Comparison of ENCODE assay signal across 1 cellular context in genomic region chr6:116492331-116493067, GRCh38.
TF ChIP-seq lines count a peak whose summit lies in the region.

No MANE protein-coding gene starts in this region.

TF ChIP-seq in K562, 482 proteins besides CTCF, POLR2A, EP300 and RAD21 (continued from another document and continues in another):
- TF ChIP-seq UBTF (IDR thresholded peaks at IDR 0.05; ENCODE audit: borderline replicate concordance in 1 of 2, low read depth in 2 of 2, low read length in 2 of 2) (no peak), NRF1 (conservative IDR thresholded peaks at IDR 0.05 in 1 of 2, IDR thresholded peaks at IDR 0.05 in 1 of 2) (no peak), ESRRA (IDR thresholded peaks at IDR 0.05; ENCODE audit: borderline replicate concordance, low read depth) (no peak), NFE2L1 (tag; IDR thresholded peaks at IDR 0.05; ENCODE audit: borderline replicate concordance, low read depth) (no peak), SIX5 (IDR thresholded peaks at IDR 0.05; ENCODE audit: borderline replicate concordance in 1 of 2, insufficient read depth in 1 of 2, low read depth in 1 of 2, low read length in 2 of 2) (no peak), MTA2 (IDR thresholded peaks at IDR 0.05; ENCODE audit: low read depth) (peak; percentile 75), DDX20 (tag; IDR thresholded peaks at IDR 0.05; ENCODE audit: low read depth) (no peak), SIN3A (IDR thresholded peaks at IDR 0.05; ENCODE audit: borderline replicate concordance in 2 of 2, control insufficient read depth in 1 of 2, low read depth in 2 of 2, low read length in 2 of 2) (no peak), PHF21A (IDR thresholded peaks at IDR 0.05; ENCODE audit: borderline replicate concordance, low read depth) (peak; percentile 52; the same call in 1 of the 2 replicates), TBL1XR1 (IDR thresholded peaks at IDR 0.05; ENCODE audit: low read length in 2 of 2) (no peak), CEBPZ (IDR thresholded peaks at IDR 0.05; ENCODE audit: borderline replicate concordance, low read depth, low read length) (no peak), SMARCB1 (IDR thresholded peaks at IDR 0.05; ENCODE audit: insufficient read length, low read depth) (no peak), NUFIP1 (IDR thresholded peaks at IDR 0.05; ENCODE audit: partially characterized antibody) (no peak), ADNP (tag; IDR thresholded peaks at IDR 0.05) (no peak), ZNF41 (CRISPR knock-in tag; conservative IDR thresholded peaks at IDR 0.05) (no peak), TOE1 (IDR thresholded peaks at IDR 0.05; ENCODE audit: borderline replicate concordance) (no peak), TOE1 (CRISPR knock-in tag; IDR thresholded peaks at IDR 0.05; ENCODE audit: borderline replicate concordance, low read depth) (no peak), ZNF253 (CRISPR knock-in tag; conservative IDR thresholded peaks at IDR 0.05) (no peak), BCOR (IDR thresholded peaks at IDR 0.05) (no peak), RREB1 (CRISPR knock-in tag; IDR thresholded peaks at IDR 0.05) (no peak), ZNF79 (CRISPR knock-in tag; IDR thresholded peaks at IDR 0.05; ENCODE audit: low read depth) (no peak), GTF2E2 (tag; IDR thresholded peaks at IDR 0.05) (no peak), THRAP3 (IDR thresholded peaks at IDR 0.05; ENCODE audit: borderline replicate concordance) (no peak), MCM5 (IDR thresholded peaks at IDR 0.05; ENCODE audit: low read depth) (no peak), ZNF23 (CRISPR knock-in tag; IDR thresholded peaks at IDR 0.05) (no peak), SREBF2 (CRISPR knock-in tag; IDR thresholded peaks at IDR 0.05) (no peak), U2AF2 (optimal IDR thresholded peaks at IDR 0.05; ENCODE audit: low read depth, low read length) (no peak), GABPB2 (CRISPR knock-in tag; conservative IDR thresholded peaks at IDR 0.05) (no peak), ZBTB8A (IDR thresholded peaks at IDR 0.05; ENCODE audit: partially characterized antibody) (no peak), DACH1 (IDR thresholded peaks at IDR 0.05; ENCODE audit: partially characterized antibody) (no peak), ELF4 (CRISPR knock-in tag; IDR thresholded peaks at IDR 0.05) (no peak), CHD1 (IDR thresholded peaks at IDR 0.05; ENCODE audit: low read length) (no peak), KDM1A (IDR thresholded peaks at IDR 0.05) (peak; percentile 90 to 91), HOMEZ (CRISPR knock-in tag; IDR thresholded peaks at IDR 0.05) (no peak), ZNF277 (CRISPR knock-in tag; IDR thresholded peaks at IDR 0.05; ENCODE audit: borderline replicate concordance) (no peak), ESRRB (CRISPR knock-in tag; IDR thresholded peaks at IDR 0.05; ENCODE audit: borderline replicate concordance) (no peak)
- TF ChIP-seq, protein P1, sequence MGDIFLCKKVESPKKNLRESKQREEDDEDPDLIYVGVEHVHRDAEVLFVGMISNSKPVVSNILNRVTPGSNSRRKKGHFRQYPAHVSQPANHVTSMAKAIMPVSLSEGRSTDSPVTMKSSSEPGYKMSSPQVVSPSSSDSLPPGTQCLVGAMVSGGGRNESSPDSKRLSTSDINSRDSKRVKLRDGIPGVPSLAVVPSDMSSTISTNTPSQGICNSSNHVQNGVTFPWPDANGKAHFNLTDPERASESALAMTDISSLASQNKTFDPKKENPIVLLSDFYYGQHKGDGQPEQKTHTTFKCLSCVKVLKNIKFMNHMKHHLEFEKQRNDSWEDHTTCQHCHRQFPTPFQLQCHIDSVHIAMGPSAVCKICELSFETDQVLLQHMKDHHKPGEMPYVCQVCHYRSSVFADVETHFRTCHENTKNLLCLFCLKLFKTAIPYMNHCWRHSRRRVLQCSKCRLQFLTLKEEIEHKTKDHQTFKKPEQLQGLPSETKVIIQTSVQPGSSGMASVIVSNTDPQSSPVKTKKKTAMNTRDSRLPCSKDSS (IDR thresholded peaks at IDR 0.05; ENCODE audit: low read depth, partially characterized antibody) = no peak
- TF ChIP-seq, protein P2, sequence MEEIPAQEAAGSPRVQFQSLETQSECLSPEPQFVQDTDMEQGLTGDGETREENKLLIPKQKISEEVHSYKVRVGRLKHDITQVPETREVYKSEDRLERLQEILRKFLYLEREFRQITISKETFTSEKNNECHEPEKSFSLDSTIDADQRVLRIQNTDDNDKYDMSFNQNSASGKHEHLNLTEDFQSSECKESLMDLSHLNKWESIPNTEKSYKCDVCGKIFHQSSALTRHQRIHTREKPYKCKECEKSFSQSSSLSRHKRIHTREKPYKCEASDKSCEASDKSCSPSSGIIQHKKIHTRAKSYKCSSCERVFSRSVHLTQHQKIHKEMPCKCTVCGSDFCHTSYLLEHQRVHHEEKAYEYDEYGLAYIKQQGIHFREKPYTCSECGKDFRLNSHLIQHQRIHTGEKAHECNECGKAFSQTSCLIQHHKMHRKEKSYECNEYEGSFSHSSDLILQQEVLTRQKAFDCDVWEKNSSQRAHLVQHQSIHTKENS (CRISPR knock-in tag; IDR thresholded peaks at IDR 0.05) = no peak
- TF ChIP-seq, protein P3, sequence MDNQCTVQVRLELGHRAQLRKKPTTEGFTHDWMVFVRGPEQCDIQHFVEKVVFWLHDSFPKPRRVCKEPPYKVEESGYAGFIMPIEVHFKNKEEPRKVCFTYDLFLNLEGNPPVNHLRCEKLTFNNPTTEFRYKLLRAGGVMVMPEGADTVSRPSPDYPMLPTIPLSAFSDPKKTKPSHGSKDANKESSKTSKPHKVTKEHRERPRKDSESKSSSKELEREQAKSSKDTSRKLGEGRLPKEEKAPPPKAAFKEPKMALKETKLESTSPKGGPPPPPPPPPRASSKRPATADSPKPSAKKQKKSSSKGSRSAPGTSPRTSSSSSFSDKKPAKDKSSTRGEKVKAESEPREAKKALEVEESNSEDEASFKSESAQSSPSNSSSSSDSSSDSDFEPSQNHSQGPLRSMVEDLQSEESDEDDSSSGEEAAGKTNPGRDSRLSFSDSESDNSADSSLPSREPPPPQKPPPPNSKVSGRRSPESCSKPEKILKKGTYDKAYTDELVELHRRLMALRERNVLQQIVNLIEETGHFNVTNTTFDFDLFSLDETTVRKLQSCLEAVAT (IDR thresholded peaks at IDR 0.05) = no peak
